In genomic region chr9:6584881-6585597, GRCh38 we compare ENCODE assay signal across 8 cellular contexts.
DNase-seq lines count a peak whose midpoint lies in the region; ATAC-seq, FAIRE-seq and TF ChIP-seq lines count a peak whose summit lies in the region.

No MANE protein-coding gene starts in this region.

- H3K9me1 ChIP-seq in K562 (ENCODE audit: control insufficient read depth, insufficient read depth, low read length) = no peaks in the 10 kb centered on the region

- peak in 1 of 2 experiments; percentile 56; a peak in 3 of 4 replicates for TF ChIP-seq RAD21 in K562 (CRISPR knock-in tag; conservative IDR thresholded peaks at IDR 0.05 in 1 of 2, IDR thresholded peaks at IDR 0.05 in 1 of 2)

- peaks cover 5 to 14% of the 10 kb centered on the region in 2 experiments; a peak in 3 of 5 replicates for H3K27me3 ChIP-seq in K562 (ENCODE audit: control insufficient read depth in 2 of 2, insufficient read depth in 2 of 2, low read length in 2 of 2)
- H3K27me3 ChIP-seq in lung (ENCODE audit: control insufficient read depth, insufficient read depth) = no peaks in the 10 kb centered on the region

- ATAC-seq in K562 (peak; percentile 49; the same call in 1 of the 3 replicates), lung (ENCODE audit: insufficient read depth, low FRiP score) (no peak), GM19324 (IDR thresholded peaks at IDR 0.05; ENCODE audit: low FRiP score, unreplicated experiment) (no peak), HG03097 (IDR thresholded peaks at IDR 0.05; ENCODE audit: low FRiP score, unreplicated experiment) (no peak)

- WGBS in K562 (ENCODE audit: insufficient coverage, low coverage, missing lambda C conversion rate) = 0% methylated on average over 5 of the region's 5 CpGs
- 57 to 60% methylated on average over 5 of the region's 5 CpGs for WGBS in lung, 2 donors

- H3K4me1 ChIP-seq in K562 (replicated peaks in 1 of 2; ENCODE audit: control insufficient read depth in 2 of 2, insufficient read depth in 2 of 2, low read length in 2 of 2) (no peaks in the 10 kb centered on the region; a peak in 1 of 5 replicates), lung (ENCODE audit: control insufficient read depth in 2 of 2, insufficient read depth in 2 of 2, low read length in 2 of 2) (no peaks in the 10 kb centered on the region)

- in situ Hi-C loops in K562 (cut with MboI) = no loop called here

- peak; percentile 4 to 27 for DNase-seq in NCI-H2081 (lab: John Stamatoyannopoulos, UW)
- no peak for DNase-seq in NCI-H2081 treated with DMSO at 0.1 percent for 48 hours (lab: John Stamatoyannopoulos, UW)
- DNase-seq in NB4 (ENCODE audit: low read depth) = peak; percentile 64
- DNase-seq in K562 (ENCODE audit: extremely low read depth in 1 of 4, low spot score in 3 of 4) = peak in 1 of 4 experiments; percentile 13
- no peak for DNase-seq in lung (ENCODE audit: low spot score)
- no peak for DNase-seq in GM19238 (ENCODE audit: insufficient read length, low spot score)

- no peak overlapping the region for H3K9ac ChIP-seq in K562 (ENCODE audit: insufficient read depth in 1 of 2, low read depth in 2 of 2, low read length in 2 of 2)

- H3K9me3 ChIP-seq in K562 (replicated peaks; ENCODE audit: control insufficient read depth, insufficient read depth, low read depth, low read length) (no peaks in the 10 kb centered on the region), lung (ENCODE audit: control insufficient read depth in 2 of 2, insufficient read depth in 1 of 2, low read length in 1 of 2) (no peaks in the 10 kb centered on the region)

- H3K27ac ChIP-seq in K562 (ENCODE audit: extremely low read depth, low read depth, low read length) (no peak overlapping the region), lung (ENCODE audit: low read depth in 1 of 2, low read length in 1 of 2) (no peak overlapping the region)

- no peaks in the 10 kb centered on the region for H3K79me2 ChIP-seq in K562 (ENCODE audit: control insufficient read depth, insufficient read depth, low read length)

- no peaks in the 10 kb centered on the region for H4K20me1 ChIP-seq in K562 (replicated peaks; ENCODE audit: control insufficient read depth, insufficient read depth, low read length)

- no TSS peak for BruUV-seq in K562 (replicated peaks; lab: Mats Ljungman, UMichigan)

- no peak for TF ChIP-seq EP300 in K562 (IDR thresholded peaks at IDR 0.05; ENCODE audit: low read length)

- no peak for FAIRE-seq in K562 (lab: Jason Lieb, UNC)

- H2AFZ ChIP-seq in K562 (ENCODE audit: low read depth, low read length) = no peak overlapping the region

- TF ChIP-seq POLR2A in NB4 (IDR thresholded peaks at IDR 0.05; ENCODE audit: extremely low read depth, insufficient read length) (no peak), K562 (conservative IDR thresholded peaks at IDR 0.05) (no peak)

- H3K4me3 ChIP-seq in NB4 (ENCODE audit: low read depth, low read length) (no peak overlapping the region), K562 (no peak overlapping the region), lung (no peak overlapping the region)

- CTCF ChIA-PET in K562 (lab: Yijun Ruan, JAX; ENCODE audit: low intra/inter-chr PET ratio) = no interaction called here

- no peak overlapping the region for H3K4me2 ChIP-seq in K562 (ENCODE audit: insufficient read depth, low read length)

- intact Hi-C loops in K562 (cut with micrococcal nuclease) = loop anchor here (2.0 to 5.0 kb wide), 2 partner anchors 82 to 154 kb away; no protein-coding TSS in a partner anchor

- TF ChIP-seq CTCF in NB4 (IDR thresholded peaks at IDR 0.05; ENCODE audit: low read depth, low read length) = no peak
- peak in 1 of 3 experiments; percentile 49; a peak in 2 of 6 replicates for TF ChIP-seq CTCF in K562 (IDR thresholded peaks at IDR 0.05 in 2 of 3, conservative IDR thresholded peaks at IDR 0.05 in 1 of 3; ENCODE audit: insufficient read depth in 2 of 3, low read depth in 1 of 3, low read length in 3 of 3)
- TF ChIP-seq CTCF in lung (IDR thresholded peaks at IDR 0.05; ENCODE audit: control extremely low read depth, extremely low read depth) = peak; percentile 26

- POLR2A ChIA-PET in K562 (lab: Yijun Ruan, JAX) = no interaction called here

- H3K36me3 ChIP-seq in K562 (ENCODE audit: control insufficient read depth, insufficient read depth, low read length) = no peaks in the 10 kb centered on the region
- no peaks in the 10 kb centered on the region for H3K36me3 ChIP-seq in lung (ENCODE audit: control insufficient read depth in 2 of 2, insufficient read depth in 2 of 2, low read length in 2 of 2)

TF ChIP-seq in K562, 482 proteins besides CTCF, POLR2A, EP300 and RAD21:
- TF ChIP-seq ZBTB11 (CRISPR knock-in tag; IDR thresholded peaks at IDR 0.05) = no peak
- no peak for TF ChIP-seq E2F8 (IDR thresholded peaks at IDR 0.05; ENCODE audit: low read depth, partially characterized antibody)
- TF ChIP-seq HNRNPLL (IDR thresholded peaks at IDR 0.05; ENCODE audit: low read depth, low read length, poor library complexity, severe bottlenecking) = no peak
- 0 out of 2 replicates have a peak, but pooled peaks have one; percentile 10 for TF ChIP-seq SMC3 (conservative IDR thresholded peaks at IDR 0.05; ENCODE audit: insufficient read depth, low read depth, low read length)

Comparison
In these comparisons a context has a peak if more than half of its experiments do, and no peak if none do; other contexts are left out.
1. DNase-seq: peak in NCI-H2081 (2 of 2) and NB4 (single experiment); none in NCI-H2081 treated with DMSO at 0.1 percent for 48 hours (single experiment), lung (single experiment) and GM19238 (single experiment).